Comparison of ENCODE assay signal across 36 cellular contexts in genomic region chr10:29897430-29897829, GRCh38.
"Had no signal": no experiment of that assay in that cellular context is flagged by ENCODE, and none has a peak within 500 bp of the region (broad histone marks: within the 10 kb centered on the region; RNA-seq: fewer than 3 reads in every experiment).

No MANE protein-coding gene starts in this region.

- H3K27ac ChIP-seq: body of pancreas, brain microvascular endothelial cell, VCaP had no signal

- H3K36me3 Mint-ChIP-seq: activated CD8-positive, alpha-beta memory T cell treated with anti-CD3 and anti-CD28 coated beads, Interleukin-2, amount 10 ng/mL, durations not matched to agents 7 days and 5 days; activated naive CD4-positive, alpha-beta T cell treated with anti-CD3 and anti-CD28 coated beads, Interleukin-2, amount 10 ng/mL, durations not matched to agents 7 days and 5 days; activated naive CD4-positive, alpha-beta T cell treated with anti-CD3 and anti-CD28 coated beads, Interleukin-2, amount 50 U/mL, for 24 hours; activated naive CD8-positive, alpha-beta T cell; activated naive CD8-positive, alpha-beta T cell treated with anti-CD3 and anti-CD28 coated beads, Interleukin-2, amount 10 ng/mL, durations not matched to agents 7 days and 5 days had no signal

- H3K36me3 ChIP-seq: brain microvascular endothelial cell, breast epithelium had no signal

- H3K4me1 ChIP-seq: body of pancreas had no signal

- H3K4me3 ChIP-seq: body of pancreas, breast epithelium had no signal

- H3K9me3 Mint-ChIP-seq: activated CD4-positive, alpha-beta memory T cell treated with anti-CD3 and anti-CD28 coated beads, Interleukin-2, amount 10 ng/mL, durations not matched to agents 7 days and 5 days; activated CD4-positive, alpha-beta T cell treated with anti-CD3 and anti-CD28 coated beads, Interleukin-2, amount 10 ng/mL, durations not matched to agents 24 days and 14 days; activated naive CD4-positive, alpha-beta T cell treated with anti-CD3 and anti-CD28 coated beads, Interleukin-2, amount 10 ng/mL, durations not matched to agents 7 days and 5 days; activated naive CD4-positive, alpha-beta T cell treated with anti-CD3 and anti-CD28 coated beads, Interleukin-2, amount 50 U/mL, for 24 hours; activated naive CD8-positive, alpha-beta T cell treated with anti-CD3 and anti-CD28 coated beads, Interleukin-2, amount 10 ng/mL, durations not matched to agents 7 days and 5 days; activated naive CD8-positive, alpha-beta T cell treated with anti-CD3 and anti-CD28 coated beads, Interleukin-2, amount 50 U/mL, for 24 hours; activated T-cell treated with anti-CD3 and anti-CD28 coated beads, Interleukin-2, amount 50 U/mL, for 24 hours; activated T-helper 2 cell treated with anti-CD3 and anti-CD28 coated beads, Interferon-gamma antibody, Interleukin-2, Interleukin-4, amounts not matched to agents 10 μg/mL and 5 μg/mL and 100 μg/mL, durations not matched to agents 14 hours and 24 hours and 36 hours; T-helper 1 cell treated with Interleukin-12 subunit alpha and Interleukin-12 subunit beta and Interleukin-4 antibody, amounts not matched to agents 30 μg/mL and 1 μg/mL, for 36 hours; T-helper 2 cell treated with Interferon-gamma antibody and Interleukin-4, amounts not matched to agents 5 μg/mL and 100 μg/mL, for 36 hours had no signal

- FAIRE-seq: astrocyte, TTC549 had no signal

- DNase-seq: activated B cell treated with CpG ODN at 0.5 μM for 24 hours; activated CD4-positive, alpha-beta memory T cell treated with anti-CD3 and anti-CD28 coated beads, Interleukin-2, amount 10 ng/mL, durations not matched to agents 7 days and 5 days; activated CD4-positive, alpha-beta T cell treated with anti-CD3 and anti-CD28 coated beads for 4 hours; activated CD4-positive, alpha-beta T cell treated with anti-CD3 and anti-CD28 coated beads, Interleukin-2, amount 10 ng/mL, durations not matched to agents 24 days and 14 days; activated CD4-positive, alpha-beta T cell treated with anti-CD3 and anti-CD28 coated beads, Interleukin-2, amount 50 U/mL, for 48 hours; activated CD4-positive, CD25-positive, alpha-beta regulatory T cell treated with anti-CD3 and anti-CD28 coated beads, Interleukin-2, amount 50 U/mL, for 72 hours; activated CD8-positive, alpha-beta memory T cell treated with anti-CD3 and anti-CD28 coated beads for 24 hours; activated CD8-positive, alpha-beta memory T cell treated with anti-CD3 and anti-CD28 coated beads, Interleukin-2, amount 10 ng/mL, durations not matched to agents 7 days and 5 days; activated CD8-positive, alpha-beta memory T cell treated with anti-CD3 and anti-CD28 coated beads, Interleukin-2, amount 50 U/mL, for 48 hours; activated CD8-positive, alpha-beta T cell treated with anti-CD3 and anti-CD28 coated beads, Interleukin-2, amount 10 ng/mL, durations not matched to agents 7 days and 5 days; activated effector memory CD4-positive, alpha-beta T cell treated with Interleukin-2 at 50 U/mL for 16 hours; activated gamma-delta T cell; activated naive CD4-positive, alpha-beta T cell treated with anti-CD3 and anti-CD28 coated beads, Interleukin-2, amount 10 ng/mL, durations not matched to agents 7 days and 5 days; activated naive CD4-positive, alpha-beta T cell treated with Interleukin-2 at 50 U/mL for 16 hours; activated naive CD8-positive, alpha-beta T cell treated with anti-CD3 and anti-CD28 coated beads, Interleukin-2, amount 10 ng/mL, durations not matched to agents 7 days and 5 days; activated naive CD8-positive, alpha-beta T cell treated with anti-CD3 and anti-CD28 coated beads, Interleukin-2, amount 50 U/mL, for 24 hours; activated T-cell treated with anti-CD3 and anti-CD28 coated beads, Interleukin-2, amount 50 U/mL, for 24 hours; activated T-cell treated with anti-CD3 and anti-CD28 coated beads, Interleukin-2, amount 50 U/mL, for 48 hours; amygdala; anterior cingulate cortex; brain microvascular endothelial cell; central memory CD4-positive, alpha-beta T cell; SW 1271; T-helper 1 cell; T-helper 2 cell; T-helper 9 cell had no signal

- H3K27ac Mint-ChIP-seq: activated B cell treated with CpG ODN at 0.5 μM for 24 hours; activated CD4-positive, alpha-beta memory T cell treated with anti-CD3 and anti-CD28 coated beads, Interleukin-2, amount 10 ng/mL, durations not matched to agents 7 days and 5 days; activated CD4-positive, alpha-beta T cell treated with anti-CD3 and anti-CD28 coated beads, Interleukin-2, amount 10 ng/mL, durations not matched to agents 24 days and 14 days; activated CD8-positive, alpha-beta memory T cell treated with anti-CD3 and anti-CD28 coated beads, Interleukin-2, amount 10 ng/mL, durations not matched to agents 7 days and 5 days; activated CD8-positive, alpha-beta T cell treated with anti-CD3 and anti-CD28 coated beads, Interleukin-2, amount 10 ng/mL, durations not matched to agents 7 days and 5 days; activated naive CD4-positive, alpha-beta T cell treated with anti-CD3 and anti-CD28 coated beads, Interleukin-2, amount 10 ng/mL, durations not matched to agents 7 days and 5 days; activated naive CD4-positive, alpha-beta T cell treated with anti-CD3 and anti-CD28 coated beads, Interleukin-2, amount 50 U/mL, for 24 hours; activated naive CD8-positive, alpha-beta T cell; activated naive CD8-positive, alpha-beta T cell treated with anti-CD3 and anti-CD28 coated beads, Interleukin-2, amount 10 ng/mL, durations not matched to agents 7 days and 5 days; activated naive CD8-positive, alpha-beta T cell treated with anti-CD3 and anti-CD28 coated beads, Interleukin-2, amount 50 U/mL, for 24 hours; activated T-cell treated with anti-CD3 and anti-CD28 coated beads, Interleukin-2, amount 50 U/mL, for 24 hours; activated T-helper 2 cell treated with anti-CD3 and anti-CD28 coated beads, Interferon-gamma antibody, Interleukin-2, Interleukin-4, amounts not matched to agents 10 μg/mL and 5 μg/mL and 100 μg/mL, durations not matched to agents 14 hours and 24 hours and 36 hours; T-helper 1 cell treated with Interleukin-12 subunit alpha and Interleukin-12 subunit beta and Interleukin-4 antibody, amounts not matched to agents 30 μg/mL and 1 μg/mL, for 36 hours; T-helper 2 cell treated with Interferon-gamma antibody and Interleukin-4, amounts not matched to agents 5 μg/mL and 100 μg/mL, for 36 hours had no signal

- H3K4me3 Mint-ChIP-seq: activated B cell treated with CpG ODN at 0.5 μM for 24 hours; activated CD4-positive, alpha-beta memory T cell treated with anti-CD3 and anti-CD28 coated beads, Interleukin-2, amount 10 ng/mL, durations not matched to agents 7 days and 5 days; activated CD4-positive, alpha-beta T cell treated with anti-CD3 and anti-CD28 coated beads, Interleukin-2, amount 10 ng/mL, durations not matched to agents 24 days and 14 days; activated CD8-positive, alpha-beta memory T cell treated with anti-CD3 and anti-CD28 coated beads, Interleukin-2, amount 10 ng/mL, durations not matched to agents 7 days and 5 days; activated CD8-positive, alpha-beta T cell treated with anti-CD3 and anti-CD28 coated beads, Interleukin-2, amount 10 ng/mL, durations not matched to agents 7 days and 5 days; activated naive CD4-positive, alpha-beta T cell treated with anti-CD3 and anti-CD28 coated beads, Interleukin-2, amount 10 ng/mL, durations not matched to agents 7 days and 5 days; activated naive CD4-positive, alpha-beta T cell treated with anti-CD3 and anti-CD28 coated beads, Interleukin-2, amount 50 U/mL, for 24 hours; activated naive CD8-positive, alpha-beta T cell; activated naive CD8-positive, alpha-beta T cell treated with anti-CD3 and anti-CD28 coated beads, Interleukin-2, amount 10 ng/mL, durations not matched to agents 7 days and 5 days; activated naive CD8-positive, alpha-beta T cell treated with anti-CD3 and anti-CD28 coated beads, Interleukin-2, amount 50 U/mL, for 24 hours; activated T-cell treated with anti-CD3 and anti-CD28 coated beads, Interleukin-2, amount 50 U/mL, for 24 hours; T-helper 1 cell treated with Interleukin-12 subunit alpha and Interleukin-12 subunit beta and Interleukin-4 antibody, amounts not matched to agents 30 μg/mL and 1 μg/mL, for 36 hours; T-helper 2 cell treated with Interferon-gamma antibody and Interleukin-4, amounts not matched to agents 5 μg/mL and 100 μg/mL, for 36 hours had no signal

- H3K27me3 ChIP-seq: body of pancreas, brain microvascular endothelial cell, breast epithelium had no signal

- H3K27me3 Mint-ChIP-seq: activated naive CD8-positive, alpha-beta T cell treated with anti-CD3 and anti-CD28 coated beads, Interleukin-2, amount 50 U/mL, for 24 hours had no signal

- H3K9me3 ChIP-seq: body of pancreas, breast epithelium had no signal

- ATAC-seq: activated CD8-positive, alpha-beta memory T cell treated with anti-CD3 and anti-CD28 coated beads, Interleukin-2, amount 10 ng/mL, durations not matched to agents 7 days and 5 days; activated CD8-positive, alpha-beta T cell treated with anti-CD3 and anti-CD28 coated beads, Interleukin-2, amount 10 ng/mL, durations not matched to agents 7 days and 5 days; activated naive CD8-positive, alpha-beta T cell treated with anti-CD3 and anti-CD28 coated beads, Interleukin-2, amount 50 U/mL, for 24 hours; body of pancreas had no signal

- H3K4me1 Mint-ChIP-seq: activated B cell treated with CpG ODN at 0.5 μM for 24 hours; activated CD4-positive, alpha-beta memory T cell treated with anti-CD3 and anti-CD28 coated beads, Interleukin-2, amount 10 ng/mL, durations not matched to agents 7 days and 5 days; activated CD4-positive, alpha-beta T cell treated with anti-CD3 and anti-CD28 coated beads, Interleukin-2, amount 10 ng/mL, durations not matched to agents 24 days and 14 days; activated CD8-positive, alpha-beta memory T cell treated with anti-CD3 and anti-CD28 coated beads, Interleukin-2, amount 10 ng/mL, durations not matched to agents 7 days and 5 days; activated naive CD4-positive, alpha-beta T cell treated with anti-CD3 and anti-CD28 coated beads, Interleukin-2, amount 10 ng/mL, durations not matched to agents 7 days and 5 days; activated naive CD4-positive, alpha-beta T cell treated with anti-CD3 and anti-CD28 coated beads, Interleukin-2, amount 50 U/mL, for 24 hours; activated naive CD8-positive, alpha-beta T cell treated with anti-CD3 and anti-CD28 coated beads, Interleukin-2, amount 10 ng/mL, durations not matched to agents 7 days and 5 days; activated naive CD8-positive, alpha-beta T cell treated with anti-CD3 and anti-CD28 coated beads, Interleukin-2, amount 50 U/mL, for 24 hours had no signal
